In genomic region chr9:114856210-114856941, GRCh38 we compare ENCODE assay signal across 12 cellular contexts. TPM values are rescaled to one million over a fixed set of nuclear protein-coding genes. Genes with fewer than 3 reads are reported as not detected.
A peak's percentile ranks its signal among the peaks of the same experiment; 100 is the strongest.
DNase-seq lines count a peak whose midpoint lies in the region; TF ChIP-seq lines count a peak whose summit lies in the region.
"Had no signal": no experiment of that assay in that cellular context is flagged by ENCODE, and none has a peak within 500 bp of the region (broad histone marks: within the 10 kb centered on the region; RNA-seq: fewer than 3 reads in every experiment).

No MANE protein-coding gene starts in this region.

- BruUV-seq in mammary epithelial cell (replicated peaks; lab: Mats Ljungman, UMichigan) = no TSS peak

- intact Hi-C loops in mammary epithelial cell (cut with micrococcal nuclease) = no loop called here
- intact Hi-C loops in left ventricle myocardium inferior (cut with micrococcal nuclease) = no loop called here

- H3K27me3 ChIP-seq in GM23248 (replicated peaks; ENCODE audit: insufficient read depth) (no peaks in the 10 kb centered on the region), mammary epithelial cell (ENCODE audit: insufficient read depth, low read length) (no peaks in the 10 kb centered on the region), left ventricle myocardium inferior (ENCODE audit: low read depth) (peaks cover 13% of the 10 kb centered on the region)

- H3K79me2 ChIP-seq in GM23248 (ENCODE audit: insufficient read depth) = no peaks in the 10 kb centered on the region
- no peaks in the 10 kb centered on the region for H3K79me2 ChIP-seq in mammary epithelial cell (ENCODE audit: insufficient read depth, low read length)

- 16 to 18% methylated on average over 4 of the region's 4 CpGs for WGBS in GM23248 (ENCODE audit: low coverage in 1 of 2, low lambda C conversion rate in 2 of 2, missing lambda C conversion rate in 2 of 2), 2 experiments
- WGBS in mammary epithelial cell (ENCODE audit: low coverage, missing lambda C conversion rate) = 33% methylated on average over 4 of the region's 4 CpGs

- peaks cover 32% of the 10 kb centered on the region for H3F3A ChIP-seq in GM23248 (ENCODE audit: insufficient read depth)

- no peaks in the 10 kb centered on the region for H4K20me1 ChIP-seq in GM23248 (ENCODE audit: insufficient read depth)
- H4K20me1 ChIP-seq in mammary epithelial cell (ENCODE audit: insufficient read depth, low read length) = no peaks in the 10 kb centered on the region

- dilution Hi-C loops in mammary epithelial cell (cut with HindIII; ENCODE audit: low sequenced_read_pairs) = no loop called here

- H3K9me2 ChIP-seq in GM23248 (ENCODE audit: insufficient read depth) = no peaks in the 10 kb centered on the region

- in situ Hi-C loops in GM23248 (cut with MboI) = no loop called here
- in situ Hi-C loops in mammary epithelial cell (cut with MboI; ENCODE audit: low sequenced_read_pairs in 2 of 2) = no loop called here

- TF ChIP-seq CTCF in mammary epithelial cell (conservative IDR thresholded peaks at IDR 0.05 in 1 of 2, IDR thresholded peaks at IDR 0.05 in 1 of 2; ENCODE audit: extremely low read depth in 1 of 2, insufficient read depth in 1 of 2, low read depth in 1 of 2, low read length in 2 of 2) (no peak), left ventricle myocardium inferior (IDR thresholded peaks at IDR 0.05; ENCODE audit: borderline replicate concordance) (no peak)

- H3K36me3 ChIP-seq in GM23248 (ENCODE audit: low read depth) = no peaks in the 10 kb centered on the region
- no peaks in the 10 kb centered on the region for H3K36me3 ChIP-seq in mammary epithelial cell (ENCODE audit: insufficient read depth, low read length)
- H3K36me3 ChIP-seq in left ventricle myocardium inferior = no peaks in the 10 kb centered on the region

- H3K4me1 ChIP-seq in GM23248 (ENCODE audit: insufficient read depth) (peaks cover 43% of the 10 kb centered on the region), mammary epithelial cell (ENCODE audit: insufficient read depth, low read length) (peaks cover 6% of the 10 kb centered on the region), left ventricle myocardium inferior (no peaks in the 10 kb centered on the region)

- peak; percentile 90 for DNase-seq in GM23248
- peak; percentile 65 for DNase-seq in mammary epithelial cell
- DNase-seq in left ventricle myocardium inferior = peak; percentile 21
- DNase-seq in stromal cell of bone marrow (ENCODE audit: low read depth) = peak; percentile 89
- DNase-seq in T-helper 2 cell = no peak
- DNase-seq in activated naive CD4-positive, alpha-beta T cell (lab: John Stamatoyannopoulos, UW) = no peak
- DNase-seq in NCI-H345 treated with DMSO at 0.1 percent for 48 hours (lab: John Stamatoyannopoulos, UW; ENCODE audit: unreplicated experiment) = no peak
- DNase-seq: Caco-2, islet precursor cell, naive B cell, NCI-H1092 treated with DMSO at 0.1 percent for 48 hours, NCI-H69 had no signal

- peak overlapping the region; percentile 91 for H3K27ac ChIP-seq in GM23248
- H3K27ac ChIP-seq in mammary epithelial cell (ENCODE audit: insufficient read depth, low read depth, low read length) = no peak overlapping the region
- H3K27ac ChIP-seq in left ventricle myocardium inferior (replicated peaks) = peak overlapping the region; percentile 10

- peak overlapping the region; percentile 86 for H3K4me2 ChIP-seq in GM23248 (ENCODE audit: unreplicated experiment)
- no peak overlapping the region for H3K4me2 ChIP-seq in mammary epithelial cell (ENCODE audit: insufficient read depth, low read depth, low read length)

- H3K9ac ChIP-seq in GM23248 = peak overlapping the region; percentile 60
- no peak overlapping the region for H3K9ac ChIP-seq in mammary epithelial cell (ENCODE audit: insufficient read depth, low read length)

- H3K9me3 ChIP-seq in GM23248 (ENCODE audit: low read depth) (no peaks in the 10 kb centered on the region), mammary epithelial cell (replicated peaks; ENCODE audit: insufficient read depth, low read length) (no peaks in the 10 kb centered on the region), left ventricle myocardium inferior (replicated peaks) (no peaks in the 10 kb centered on the region)
- H3K9me3 ChIP-seq: Caco-2 had no signal

- peak overlapping the region; percentile 24 for H3K4me3 ChIP-seq in GM23248
- H3K4me3 ChIP-seq in mammary epithelial cell (replicated peaks in 1 of 3; ENCODE audit: insufficient read depth in 1 of 3, low read depth in 2 of 3, low read length in 3 of 3) = no peak overlapping the region
- H3K4me3 ChIP-seq in left ventricle myocardium inferior = no peak overlapping the region

- H2AFZ ChIP-seq in GM23248 (peak overlapping the region; percentile 30), mammary epithelial cell (ENCODE audit: low read depth, low read length) (peak overlapping the region; percentile 1)

- CTCF ChIA-PET in mammary epithelial cell (lab: Charles Lee; ENCODE audit: low non-redundant PET) = no interaction called here

RNA-seq across cellular contexts. Expression of gene TNFSF15, which starts 50.5 kb away (rescaled TPM):
- under 0.01 TPM in 1 of 2 replicates, not detected in the other for total RNA-seq in GM23248 (2014; rRNA removed; shearing (Covaris generic))
- polyA plus RNA-seq in GM23248 (2016; fragmentation: Nextera tagmentation; extraction: Ambion mirVana) (not detected in 2 replicates), mammary epithelial cell (0.74 TPM)
- total RNA-seq in mammary epithelial cell (1 to 10 TPM; 1.3 to 2.1 TPM), left ventricle myocardium inferior (0.11 TPM)
- 0.62 TPM for polyA minus RNA-seq in mammary epithelial cell

Comparison
In these comparisons a context has a peak if more than half of its experiments do, and no peak if none do; other contexts are left out.
1. DNase-seq: peak in GM23248 (single experiment), mammary epithelial cell (single experiment), left ventricle myocardium inferior (single experiment) and stromal cell of bone marrow (single experiment); none in T-helper 2 cell (0 of 5), activated naive CD4-positive, alpha-beta T cell (0 of 4) and NCI-H345 treated with DMSO at 0.1 percent for 48 hours (single experiment).